In the genomic region with DNA sequence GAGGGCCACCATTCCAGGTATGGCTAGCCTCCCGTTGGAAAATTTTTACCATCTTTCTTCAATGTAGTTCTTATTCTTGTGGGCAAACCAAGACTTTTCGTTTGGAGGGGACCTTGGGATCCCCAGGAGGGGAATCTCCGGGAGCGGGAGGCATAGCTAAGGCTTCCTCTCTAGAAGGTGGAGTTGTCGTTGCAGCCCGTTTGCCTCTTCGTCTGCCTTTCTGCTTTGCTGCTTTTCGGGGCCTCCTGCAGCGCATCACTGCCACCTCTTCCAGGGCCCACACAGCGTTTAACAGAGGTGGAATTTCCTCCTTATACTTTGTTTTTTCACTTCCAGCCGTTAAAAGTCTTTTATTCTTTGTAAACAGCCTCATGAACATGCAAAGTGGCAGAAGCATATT, we compare ENCODE assay signal across 12 cellular contexts. TPM values are rescaled to one million over a fixed set of nuclear protein-coding genes. Genes with fewer than 3 reads are reported as not detected.
DNase-seq lines count a peak whose midpoint lies in the region; ATAC-seq, FAIRE-seq and TF ChIP-seq lines count a peak whose summit lies in the region.
"Had no signal": no experiment of that assay in that cellular context is flagged by ENCODE, and none has a peak within 500 bp of the region (broad histone marks: within the 10 kb centered on the region; RNA-seq: fewer than 3 reads in every experiment).

No MANE protein-coding gene starts in this region.

- no peak for FAIRE-seq in K562 (lab: Jason Lieb, UNC)

- TF ChIP-seq CTCF in K562 (IDR thresholded peaks at IDR 0.05 in 2 of 3, conservative IDR thresholded peaks at IDR 0.05 in 1 of 3; ENCODE audit: insufficient read depth in 2 of 3, low read depth in 1 of 3, low read length in 3 of 3) (no peak), lower lobe of right lung (IDR thresholded peaks at IDR 0.05) (no peak)

- no peak for TF ChIP-seq EP300 in K562 (IDR thresholded peaks at IDR 0.05; ENCODE audit: low read length)

- H3K9me3 ChIP-seq in KOPT-K1 (ENCODE audit: insufficient read depth, low read length, poor library complexity, severe bottlenecking) (no peaks in the 10 kb centered on the region), K562 (replicated peaks; ENCODE audit: control insufficient read depth, insufficient read depth, low read depth, low read length) (no peaks in the 10 kb centered on the region), lower lobe of right lung (no peaks in the 10 kb centered on the region)
- H3K9me3 ChIP-seq: upper lobe of left lung had no signal

- H3K79me2 ChIP-seq in K562 (ENCODE audit: control insufficient read depth, insufficient read depth, low read length): peaks cover 46% of the 10 kb centered on the region

- H3K4me3 ChIP-seq in K562 (peak overlapping the region; percentile 28; the same call in 1 of the 2 replicates), lower lobe of right lung (no peak overlapping the region)
- H3K4me3 ChIP-seq: upper lobe of left lung had no signal

- in situ Hi-C loops in K562 (cut with MboI): no loop called here

- peak overlapping the region; percentile 86 for H2AFZ ChIP-seq in K562 (ENCODE audit: low read depth, low read length)

- no TSS peak for BruUV-seq in K562 (replicated peaks; lab: Mats Ljungman, UMichigan)

- POLR2A ChIA-PET in K562 (lab: Yijun Ruan, JAX): interaction anchor here (0.6 to 1.5 kb wide), 5 partner anchors 7 to 137 kb away, joined by 3 to 7 read pairs (median 3); no protein-coding TSS in a partner anchor

- DNase-seq in K562 (ENCODE audit: extremely low read depth in 1 of 4, low spot score in 3 of 4) (peak in 1 of 4 experiments; percentile 49), lower lobe of right lung (no peak), NCI-H748 treated with DMSO at 0.1 percent for 48 hours (lab: John Stamatoyannopoulos, UW) (no peak), NCI-H748 (lab: John Stamatoyannopoulos, UW; ENCODE audit: unreplicated experiment) (no peak), NCI-H345 (lab: John Stamatoyannopoulos, UW) (no peak)
- DNase-seq in stimulated activated CD8-positive, alpha-beta memory T cell treated with anti-CD3 and anti-CD28 coated beads, Interleukin-4, amount 100 ng/mL, for 48 hours: peak; percentile 21
- DNase-seq in stimulated activated CD4-positive, alpha-beta T cell treated with anti-CD3 and anti-CD28 coated beads, Interleukin-15, amount 100 ng/mL, for 24 hours: no peak
- DNase-seq: DMS79 treated with DMSO at 0.1 percent for 48 hours, glutamatergic neuron, upper lobe of left lung had no signal

- no peak for TF ChIP-seq RAD21 in K562 (CRISPR knock-in tag; conservative IDR thresholded peaks at IDR 0.05 in 1 of 2, IDR thresholded peaks at IDR 0.05 in 1 of 2)

- H3K36me3 ChIP-seq in KOPT-K1 (ENCODE audit: insufficient read depth, low read length): no peaks in the 10 kb centered on the region
- no peaks in the 10 kb centered on the region for H3K36me3 ChIP-seq in K562 (ENCODE audit: control insufficient read depth, insufficient read depth, low read length)
- H3K36me3 ChIP-seq in lower lobe of right lung: no peaks in the 10 kb centered on the region

- intact Hi-C loops in K562 (cut with micrococcal nuclease) (no loop called here), lower lobe of right lung (cut with DNase I) (no loop called here)

- 34% methylated on average over 10 of the region's 11 CpGs for WGBS in K562 (ENCODE audit: insufficient coverage, low coverage, missing lambda C conversion rate)

- H3K27me3 ChIP-seq in K562 (ENCODE audit: control insufficient read depth in 2 of 2, insufficient read depth in 2 of 2, low read length in 2 of 2) (no peaks in the 10 kb centered on the region), lower lobe of right lung (ENCODE audit: low read depth) (no peaks in the 10 kb centered on the region)
- H3K27me3 ChIP-seq: upper lobe of left lung had no signal

- H3K4me1 ChIP-seq in K562 (replicated peaks in 1 of 2; ENCODE audit: control insufficient read depth in 2 of 2, insufficient read depth in 2 of 2, low read length in 2 of 2) (peaks cover 41 to 62% of the 10 kb centered on the region in 2 experiments), lower lobe of right lung (peaks cover 41% of the 10 kb centered on the region)

- peak overlapping the region; percentile 61 to 74; a peak in 3 of 4 replicates for H3K9ac ChIP-seq in K562 (ENCODE audit: insufficient read depth in 1 of 2, low read depth in 2 of 2, low read length in 2 of 2)

- H3K4me2 ChIP-seq in K562 (ENCODE audit: insufficient read depth, low read length): peak overlapping the region; percentile 77

- H3K27ac ChIP-seq in KOPT-K1 (ENCODE audit: low read depth, low read length, poor library complexity, severe bottlenecking) (peak overlapping the region; percentile 42), K562 (ENCODE audit: extremely low read depth, low read depth, low read length) (peak overlapping the region; percentile 77), lower lobe of right lung (peak overlapping the region; percentile 76)

- no peak for TF ChIP-seq POLR2A in K562 (conservative IDR thresholded peaks at IDR 0.05)

- H4K20me1 ChIP-seq in K562 (replicated peaks; ENCODE audit: control insufficient read depth, insufficient read depth, low read length): no peaks in the 10 kb centered on the region

- CTCF ChIA-PET in K562 (lab: Yijun Ruan, JAX; ENCODE audit: low intra/inter-chr PET ratio): no interaction called here

- no peaks in the 10 kb centered on the region for H3K9me1 ChIP-seq in K562 (ENCODE audit: control insufficient read depth, insufficient read depth, low read length)

- ATAC-seq in K562 (no peak), lower lobe of right lung (no peak)

RNA-seq across cellular contexts. Expression of a gene that starts 3.5 kb away (rescaled TPM):
- total RNA-seq in K562 (2011; cell fraction: chromatin; rRNA removed; ENCODE audit: low replicate concordance): 6.0 and 26.3 TPM in 2 replicates
- total RNA-seq in K562 (2011; cell fraction: nucleolus; rRNA removed): 38.8 and 53.5 TPM in 2 replicates
- 31.1 and 36.4 TPM in 2 replicates for total RNA-seq in K562 (2011; cell fraction: nucleoplasm; rRNA removed)
- total RNA-seq in K562 (2014; rRNA removed): 49.6 and 70.6 TPM in 2 replicates
- total RNA-seq in K562 (2014; rRNA removed; fragmentation: Illumina TruSeq; extraction: Trizol): 41.0 and 51.5 TPM in 2 replicates
- 155 and 161 TPM in 2 replicates for total RNA-seq in K562 (2015; rRNA removed; fragmentation: Illumina TruSeq; extraction: Trizol)
- total RNA-seq in K562 (2021): 163 and 164 TPM in 2 replicates
- polyA plus RNA-seq in K562 (2011; rRNA removed): 22.7 and 77.6 TPM in 2 replicates
- polyA plus RNA-seq in K562 (2011; cell fraction: cytosol; rRNA removed): 128 TPM in 2 replicates
- polyA plus RNA-seq in K562 (2011; cell fraction: nucleus; rRNA removed): 28.0 and 34.2 TPM in 2 replicates
- polyA plus RNA-seq in K562 (2012): 478 and 481 TPM in 2 replicates
- polyA plus RNA-seq in K562 (2014; fragmentation: Illumina TruSeq; extraction: Trizol): 242 and 297 TPM in 2 replicates
- polyA plus RNA-seq in K562 (2014; fragmentation: Nextera tagmentation; extraction: Ambion mirVana): 100 to 1,000 TPM; 452 to 461 TPM
- polyA plus RNA-seq in K562 (2014; rRNA removed): 77.7 and 150 TPM in 2 replicates
- 19.8 and 26.3 TPM in 2 replicates for polyA minus RNA-seq in K562 (2011; rRNA and poly(A)+ RNA removed)
- 49.6 and 95.7 TPM in 2 replicates for polyA minus RNA-seq in K562 (2011; cell fraction: cytosol; rRNA and poly(A)+ RNA removed)
- polyA minus RNA-seq in K562 (2011; cell fraction: nucleus; rRNA and poly(A)+ RNA removed): 6.9 and 19.4 TPM in 2 replicates
- total RNA-seq in lower lobe of right lung: 767 TPM

RNA-seq across cellular contexts. Expression of a gene that starts 10.3 kb away (rescaled TPM):
- 394 and 929 TPM in 2 replicates for total RNA-seq in K562 (2011; cell fraction: chromatin; rRNA removed; ENCODE audit: low replicate concordance)
- 1,445 and 1,483 TPM in 2 replicates for total RNA-seq in K562 (2011; cell fraction: nucleolus; rRNA removed)
- total RNA-seq in K562 (2011; cell fraction: nucleoplasm; rRNA removed): 1,061 and 1,262 TPM in 2 replicates
- total RNA-seq in K562 (2014; rRNA removed): 793 and 818 TPM in 2 replicates
- total RNA-seq in K562 (2014; rRNA removed; fragmentation: Illumina TruSeq; extraction: Trizol): 572 and 787 TPM in 2 replicates
- 979 and 985 TPM in 2 replicates for total RNA-seq in K562 (2015; rRNA removed; fragmentation: Illumina TruSeq; extraction: Trizol)
- total RNA-seq in K562 (2021): 691 and 717 TPM in 2 replicates
- 900 and 1,311 TPM in 2 replicates for polyA plus RNA-seq in K562 (2011; rRNA removed)
- polyA plus RNA-seq in K562 (2011; cell fraction: cytosol; rRNA removed): 2,724 and 2,737 TPM in 2 replicates
- 780 and 1,049 TPM in 2 replicates for polyA plus RNA-seq in K562 (2011; cell fraction: nucleus; rRNA removed)
- polyA plus RNA-seq in K562 (2012): 1,084 and 1,212 TPM in 2 replicates
- 1,966 and 1,984 TPM in 2 replicates for polyA plus RNA-seq in K562 (2014; fragmentation: Illumina TruSeq; extraction: Trizol)
- 1,000 to 10,000 TPM; 4,252 to 5,579 TPM for polyA plus RNA-seq in K562 (2014; fragmentation: Nextera tagmentation; extraction: Ambion mirVana)
- 974 and 999 TPM in 2 replicates for polyA plus RNA-seq in K562 (2014; rRNA removed)
- 752 and 801 TPM in 2 replicates for polyA minus RNA-seq in K562 (2011; rRNA and poly(A)+ RNA removed)
- 577 and 662 TPM in 2 replicates for polyA minus RNA-seq in K562 (2011; cell fraction: cytosol; rRNA and poly(A)+ RNA removed)
- polyA minus RNA-seq in K562 (2011; cell fraction: nucleus; rRNA and poly(A)+ RNA removed): 139 and 266 TPM in 2 replicates
- 128 TPM for total RNA-seq in lower lobe of right lung

RNA-seq across cellular contexts. Expression of a gene that starts 16.5 kb away (rescaled TPM):
- total RNA-seq in K562 (2011; cell fraction: chromatin; rRNA removed; ENCODE audit: low replicate concordance): 6.5 and 20.8 TPM in 2 replicates
- total RNA-seq in K562 (2011; cell fraction: nucleolus; rRNA removed): 47.0 and 138 TPM in 2 replicates
- 31.5 and 44.9 TPM in 2 replicates for total RNA-seq in K562 (2011; cell fraction: nucleoplasm; rRNA removed)
- total RNA-seq in K562 (2014; rRNA removed) (52.8 and 187 TPM in 2 replicates), K562 (2014; rRNA removed; fragmentation: Illumina TruSeq; extraction: Trizol) (137 and 145 TPM in 2 replicates), K562 (2015; rRNA removed; fragmentation: Illumina TruSeq; extraction: Trizol) (290 and 356 TPM in 2 replicates), K562 (2021) (693 and 698 TPM in 2 replicates), lower lobe of right lung (607 TPM)
- polyA plus RNA-seq in K562 (2011; rRNA removed) (205 and 655 TPM in 2 replicates), K562 (2014; fragmentation: Illumina TruSeq; extraction: Trizol) (472 and 547 TPM in 2 replicates), K562 (2014; fragmentation: Nextera tagmentation; extraction: Ambion mirVana) (1,000 to 10,000 TPM; 3,629 to 4,872 TPM), K562 (2014; rRNA removed) (255 and 328 TPM in 2 replicates)
- 600 and 1,150 TPM in 2 replicates for polyA plus RNA-seq in K562 (2011; cell fraction: cytosol; rRNA removed)
- 59.9 and 198 TPM in 2 replicates for polyA plus RNA-seq in K562 (2011; cell fraction: nucleus; rRNA removed)
- polyA plus RNA-seq in K562 (2012): 488 and 506 TPM in 2 replicates
- polyA minus RNA-seq in K562 (2011; rRNA and poly(A)+ RNA removed): 69.9 and 190 TPM in 2 replicates
- polyA minus RNA-seq in K562 (2011; cell fraction: cytosol; rRNA and poly(A)+ RNA removed): 143 and 401 TPM in 2 replicates
- polyA minus RNA-seq in K562 (2011; cell fraction: nucleus; rRNA and poly(A)+ RNA removed): 14.8 and 71.3 TPM in 2 replicates

RNA-seq across cellular contexts. Expression of a gene that starts 24.8 kb away (rescaled TPM):
- not detected in 2 replicates for total RNA-seq in K562 (2011; cell fraction: chromatin; rRNA removed; ENCODE audit: low replicate concordance)
- not detected in 2 replicates for total RNA-seq in K562 (2011; cell fraction: nucleolus; rRNA removed)
- not detected in 2 replicates for total RNA-seq in K562 (2011; cell fraction: nucleoplasm; rRNA removed)
- total RNA-seq in K562 (2014; rRNA removed) (not detected in 2 replicates), K562 (2014; rRNA removed; fragmentation: Illumina TruSeq; extraction: Trizol) (not detected in 2 replicates), K562 (2015; rRNA removed; fragmentation: Illumina TruSeq; extraction: Trizol) (not detected in 2 replicates), K562 (2021) (not detected in 2 replicates), lower lobe of right lung (not detected)
- polyA plus RNA-seq in K562 (2011; rRNA removed) (not detected in 2 replicates), K562 (2014; fragmentation: Illumina TruSeq; extraction: Trizol) (not detected in 2 replicates), K562 (2014; fragmentation: Nextera tagmentation; extraction: Ambion mirVana) (not detected), K562 (2014; rRNA removed) (0.19 TPM in 1 of 2 replicates, not detected in the other)
- not detected in 2 replicates for polyA plus RNA-seq in K562 (2011; cell fraction: cytosol; rRNA removed)
- polyA plus RNA-seq in K562 (2011; cell fraction: nucleus; rRNA removed): not detected in 2 replicates
- not detected in 2 replicates for polyA plus RNA-seq in K562 (2012)
- polyA minus RNA-seq in K562 (2011; rRNA and poly(A)+ RNA removed): not detected in 2 replicates
- polyA minus RNA-seq in K562 (2011; cell fraction: cytosol; rRNA and poly(A)+ RNA removed): not detected in 2 replicates
- not detected in 2 replicates for polyA minus RNA-seq in K562 (2011; cell fraction: nucleus; rRNA and poly(A)+ RNA removed)
- total RNA-seq: mononuclear cell, upper lobe of left lung had no signal

RNA-seq across cellular contexts. Expression of a gene that starts 35.2 kb away (rescaled TPM):
- total RNA-seq in K562 (2011; cell fraction: chromatin; rRNA removed; ENCODE audit: low replicate concordance): 121 and 331 TPM in 2 replicates
- 233 and 250 TPM in 2 replicates for total RNA-seq in K562 (2011; cell fraction: nucleolus; rRNA removed)
- 139 and 152 TPM in 2 replicates for total RNA-seq in K562 (2011; cell fraction: nucleoplasm; rRNA removed)
- total RNA-seq in K562 (2014; rRNA removed) (25.7 and 34.3 TPM in 2 replicates), K562 (2014; rRNA removed; fragmentation: Illumina TruSeq; extraction: Trizol) (3.3 and 5.1 TPM in 2 replicates), K562 (2015; rRNA removed; fragmentation: Illumina TruSeq; extraction: Trizol) (13.8 and 15.2 TPM in 2 replicates), K562 (2021) (55.9 and 73.1 TPM in 2 replicates), lower lobe of right lung (163 TPM)
- polyA plus RNA-seq in K562 (2011; rRNA removed) (18.1 and 48.0 TPM in 2 replicates), K562 (2014; fragmentation: Illumina TruSeq; extraction: Trizol) (18.3 and 23.2 TPM in 2 replicates), K562 (2014; fragmentation: Nextera tagmentation; extraction: Ambion mirVana) (under 1 TPM; 0.38 to 0.84 TPM), K562 (2014; rRNA removed) (74.2 and 85.1 TPM in 2 replicates)
- 11.1 and 18.3 TPM in 2 replicates for polyA plus RNA-seq in K562 (2011; cell fraction: cytosol; rRNA removed)
- polyA plus RNA-seq in K562 (2011; cell fraction: nucleus; rRNA removed): 636 and 650 TPM in 2 replicates
- 54.9 and 131 TPM in 2 replicates for polyA plus RNA-seq in K562 (2012)
- polyA minus RNA-seq in K562 (2011; rRNA and poly(A)+ RNA removed): 2.3 TPM in 2 replicates
- 4.9 and 8.6 TPM in 2 replicates for polyA minus RNA-seq in K562 (2011; cell fraction: cytosol; rRNA and poly(A)+ RNA removed)
- 43.4 and 50.0 TPM in 2 replicates for polyA minus RNA-seq in K562 (2011; cell fraction: nucleus; rRNA and poly(A)+ RNA removed)
